In genomic region chr9:70406446-70406862, GRCh38 we compare ENCODE assay signal across 1 cellular context.
TF ChIP-seq lines count a peak whose summit lies in the region.

No MANE protein-coding gene starts in this region.

TF ChIP-seq in liver, 16 proteins besides CTCF, POLR2A, EP300 and RAD21 (continued from another document):
- TF ChIP-seq, protein P1, sequence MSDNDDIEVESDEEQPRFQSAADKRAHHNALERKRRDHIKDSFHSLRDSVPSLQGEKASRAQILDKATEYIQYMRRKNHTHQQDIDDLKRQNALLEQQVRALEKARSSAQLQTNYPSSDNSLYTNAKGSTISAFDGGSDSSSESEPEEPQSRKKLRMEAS (IDR thresholded peaks at IDR 0.05): no peak
- TF ChIP-seq FOXA2 (IDR thresholded peaks at IDR 0.05): no peak
- TF ChIP-seq, protein P2, sequence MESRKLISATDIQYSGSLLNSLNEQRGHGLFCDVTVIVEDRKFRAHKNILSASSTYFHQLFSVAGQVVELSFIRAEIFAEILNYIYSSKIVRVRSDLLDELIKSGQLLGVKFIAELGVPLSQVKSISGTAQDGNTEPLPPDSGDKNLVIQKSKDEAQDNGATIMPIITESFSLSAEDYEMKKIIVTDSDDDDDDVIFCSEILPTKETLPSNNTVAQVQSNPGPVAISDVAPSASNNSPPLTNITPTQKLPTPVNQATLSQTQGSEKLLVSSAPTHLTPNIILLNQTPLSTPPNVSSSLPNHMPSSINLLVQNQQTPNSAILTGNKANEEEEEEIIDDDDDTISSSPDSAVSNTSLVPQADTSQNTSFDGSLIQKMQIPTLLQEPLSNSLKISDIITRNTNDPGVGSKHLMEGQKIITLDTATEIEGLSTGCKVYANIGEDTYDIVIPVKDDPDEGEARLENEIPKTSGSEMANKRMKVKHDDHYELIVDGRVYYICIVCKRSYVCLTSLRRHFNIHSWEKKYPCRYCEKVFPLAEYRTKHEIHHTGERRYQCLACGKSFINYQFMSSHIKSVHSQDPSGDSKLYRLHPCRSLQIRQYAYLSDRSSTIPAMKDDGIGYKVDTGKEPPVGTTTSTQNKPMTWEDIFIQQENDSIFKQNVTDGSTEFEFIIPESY (IDR thresholded peaks at IDR 0.05): no peak
- no peak for TF ChIP-seq EGR1 (IDR thresholded peaks at IDR 0.05; ENCODE audit: low read depth in 2 of 2)
- no peak for TF ChIP-seq HNF4A (conservative IDR thresholded peaks at IDR 0.05)
